Comparison of ENCODE assay signal across 19 cellular contexts in genomic region chr17:66689192-66689591, GRCh38.
A peak's percentile ranks its signal among the peaks of the same experiment; 100 is the strongest.
DNase-seq lines count a peak whose midpoint lies in the region; ATAC-seq and TF ChIP-seq lines count a peak whose summit lies in the region.
"Had no signal": no experiment of that assay in that cellular context is flagged by ENCODE, and none has a peak within 500 bp of the region (broad histone marks: within the 10 kb centered on the region; RNA-seq: fewer than 3 reads in every experiment).

No MANE protein-coding gene starts in this region.

- no peak for TF ChIP-seq CTCF in WTC11 (IDR thresholded peaks at IDR 0.05)
- TF ChIP-seq CTCF in neural crest cell (conservative IDR thresholded peaks at IDR 0.05) = no peak

- H3K9me3 Mint-ChIP-seq in WTC11 (no peaks in the 10 kb centered on the region), neural crest cell (no peaks in the 10 kb centered on the region)
- H3K9me3 Mint-ChIP-seq: activated CD4-positive, alpha-beta memory T cell treated with anti-CD3 and anti-CD28 coated beads for 36 hours; HFFc6 had no signal

- H3K27me3 Mint-ChIP-seq in WTC11 (ENCODE audit: low read depth) (no peaks in the 10 kb centered on the region), neural crest cell (ENCODE audit: low read depth) (no peaks in the 10 kb centered on the region)
- H3K27me3 Mint-ChIP-seq: activated CD4-positive, alpha-beta memory T cell treated with anti-CD3 and anti-CD28 coated beads for 36 hours had no signal

- POLR2A ChIA-PET in WTC11 (lab: Charles Lee) = no interaction called here

- CTCF ChIA-PET in WTC11 (lab: Charles Lee) = interaction anchor here (1.2 kb wide), 1 partner anchor 227 kb away, joined by 3 read pairs; no protein-coding TSS in a partner anchor

- peak; percentile 49 for DNase-seq in CD1c-positive myeloid dendritic cell (ENCODE audit: extremely low spot score)
- DNase-seq in KBM-7 = peak; percentile 41
- no peak for DNase-seq in WTC11 (ENCODE audit: low spot score)
- DNase-seq in neural crest cell (ENCODE audit: low read depth, low spot score) = no peak
- no peak for DNase-seq in stimulated activated naive CD4-positive, alpha-beta T cell treated with Interleukin-2 at 50 U/mL for 16 hours (lab: John Stamatoyannopoulos, UW)
- no peak for DNase-seq in DMS53 treated with DMSO at 0.1 percent for 48 hours (lab: John Stamatoyannopoulos, UW; ENCODE audit: unreplicated experiment)
- DNase-seq in AG20443 (ENCODE audit: low spot score) = no peak
- DNase-seq: activated CD4-positive, alpha-beta memory T cell treated with anti-CD3 and anti-CD28 coated beads for 36 hours; AML-193; aorta; cortex of kidney; HFFc6; IMR-90; midbrain; NCI-H1417; pancreas; small intestine; stimulated activated naive CD4-positive, alpha-beta T cell had no signal

- H3K4me3 Mint-ChIP-seq in WTC11 = no peak overlapping the region
- peak overlapping the region; percentile 16 for H3K4me3 Mint-ChIP-seq in neural crest cell
- H3K4me3 Mint-ChIP-seq: activated CD4-positive, alpha-beta memory T cell treated with anti-CD3 and anti-CD28 coated beads for 36 hours; HFFc6 had no signal

- in situ Hi-C loops in KBM-7 (cut with MboI; ENCODE audit: low pct_unique_long_range_greater_than_20kb, low sequenced_read_pairs) = no loop called here

- H3K27ac Mint-ChIP-seq in WTC11 (peak overlapping the region; percentile 26; the same call in 1 of the 2 replicates), neural crest cell (ENCODE audit: unreplicated experiment) (peak overlapping the region; percentile 69)
- H3K27ac Mint-ChIP-seq: activated CD4-positive, alpha-beta memory T cell treated with anti-CD3 and anti-CD28 coated beads for 36 hours; HFFc6 had no signal

- H3K36me3 Mint-ChIP-seq in WTC11 (no peaks in the 10 kb centered on the region), neural crest cell (ENCODE audit: low read depth) (peaks cover 4% of the 10 kb centered on the region)

- H3K4me1 Mint-ChIP-seq in WTC11 (peaks cover 20% of the 10 kb centered on the region), neural crest cell (peaks cover 60% of the 10 kb centered on the region)

- ATAC-seq in WTC11 (no peak), SK-N-SH treated with all-trans-retinoic acid at 6 μM for 48 hours (no peak)
- ATAC-seq: pancreas had no signal

TF ChIP-seq in WTC11, 78 proteins besides CTCF, POLR2A, EP300 and RAD21 (continues in another document):
- TF ChIP-seq TP53 (CRISPR knock-in tag; IDR thresholded peaks at IDR 0.05) = no peak
- no peak for TF ChIP-seq ZNF532 (CRISPR knock-in tag; IDR thresholded peaks at IDR 0.05; ENCODE audit: borderline replicate concordance)
- TF ChIP-seq TEAD1 (CRISPR knock-in tag; IDR thresholded peaks at IDR 0.05) = no peak
- no peak for TF ChIP-seq CREB1 (CRISPR knock-in tag; IDR thresholded peaks at IDR 0.05)
- TF ChIP-seq, protein P1, sequence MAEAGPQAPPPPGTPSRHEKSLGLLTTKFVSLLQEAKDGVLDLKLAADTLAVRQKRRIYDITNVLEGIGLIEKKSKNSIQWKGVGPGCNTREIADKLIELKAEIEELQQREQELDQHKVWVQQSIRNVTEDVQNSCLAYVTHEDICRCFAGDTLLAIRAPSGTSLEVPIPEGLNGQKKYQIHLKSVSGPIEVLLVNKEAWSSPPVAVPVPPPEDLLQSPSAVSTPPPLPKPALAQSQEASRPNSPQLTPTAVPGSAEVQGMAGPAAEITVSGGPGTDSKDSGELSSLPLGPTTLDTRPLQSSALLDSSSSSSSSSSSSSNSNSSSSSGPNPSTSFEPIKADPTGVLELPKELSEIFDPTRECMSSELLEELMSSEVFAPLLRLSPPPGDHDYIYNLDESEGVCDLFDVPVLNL (CRISPR knock-in tag; IDR thresholded peaks at IDR 0.05; ENCODE audit: borderline replicate concordance, low read depth) = no peak

TF ChIP-seq in SK-N-SH treated with all-trans-retinoic acid at 6 μM for 48 hours, 23 proteins besides CTCF, POLR2A, EP300 and RAD21:
- no peak for TF ChIP-seq ARNTL (CRISPR knock-in tag; IDR thresholded peaks at IDR 0.05; ENCODE audit: borderline replicate concordance, low read depth)
- no peak for TF ChIP-seq ZNF8 (CRISPR knock-in tag; IDR thresholded peaks at IDR 0.05)
- TF ChIP-seq BACH2 (CRISPR knock-in tag; IDR thresholded peaks at IDR 0.05; ENCODE audit: borderline replicate concordance) = no peak
- TF ChIP-seq TCF4 (CRISPR knock-in tag; IDR thresholded peaks at IDR 0.05; ENCODE audit: borderline replicate concordance) = no peak
- TF ChIP-seq ZNF565 (CRISPR knock-in tag; conservative IDR thresholded peaks at IDR 0.05; ENCODE audit: low read depth) = no peak
- no peak for TF ChIP-seq TOX (CRISPR knock-in tag; IDR thresholded peaks at IDR 0.05; ENCODE audit: borderline replicate concordance)
- no peak for TF ChIP-seq PATZ1 (CRISPR knock-in tag; IDR thresholded peaks at IDR 0.05; ENCODE audit: borderline replicate concordance)
- TF ChIP-seq, protein P2, sequence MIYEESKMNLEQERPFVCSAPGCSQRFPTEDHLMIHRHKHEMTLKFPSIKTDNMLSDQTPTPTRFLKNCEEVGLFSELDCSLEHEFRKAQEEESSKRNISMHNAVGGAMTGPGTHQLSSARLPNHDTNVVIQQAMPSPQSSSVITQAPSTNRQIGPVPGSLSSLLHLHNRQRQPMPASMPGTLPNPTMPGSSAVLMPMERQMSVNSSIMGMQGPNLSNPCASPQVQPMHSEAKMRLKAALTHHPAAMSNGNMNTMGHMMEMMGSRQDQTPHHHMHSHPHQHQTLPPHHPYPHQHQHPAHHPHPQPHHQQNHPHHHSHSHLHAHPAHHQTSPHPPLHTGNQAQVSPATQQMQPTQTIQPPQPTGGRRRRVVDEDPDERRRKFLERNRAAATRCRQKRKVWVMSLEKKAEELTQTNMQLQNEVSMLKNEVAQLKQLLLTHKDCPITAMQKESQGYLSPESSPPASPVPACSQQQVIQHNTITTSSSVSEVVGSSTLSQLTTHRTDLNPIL (CRISPR knock-in tag; IDR thresholded peaks at IDR 0.05; ENCODE audit: low read depth) = no peak

Comparison
In these comparisons a context has a peak if more than half of its experiments do, and no peak if none do; other contexts are left out.
1. DNase-seq: peak in CD1c-positive myeloid dendritic cell (single experiment) and KBM-7 (single experiment); none in WTC11 (single experiment), neural crest cell (single experiment), stimulated activated naive CD4-positive, alpha-beta T cell treated with Interleukin-2 at 50 U/mL for 16 hours (single experiment), DMS53 treated with DMSO at 0.1 percent for 48 hours (single experiment) and AG20443 (single experiment).